Comparison of ENCODE assay signal across 1 cellular context in the genomic region with DNA sequence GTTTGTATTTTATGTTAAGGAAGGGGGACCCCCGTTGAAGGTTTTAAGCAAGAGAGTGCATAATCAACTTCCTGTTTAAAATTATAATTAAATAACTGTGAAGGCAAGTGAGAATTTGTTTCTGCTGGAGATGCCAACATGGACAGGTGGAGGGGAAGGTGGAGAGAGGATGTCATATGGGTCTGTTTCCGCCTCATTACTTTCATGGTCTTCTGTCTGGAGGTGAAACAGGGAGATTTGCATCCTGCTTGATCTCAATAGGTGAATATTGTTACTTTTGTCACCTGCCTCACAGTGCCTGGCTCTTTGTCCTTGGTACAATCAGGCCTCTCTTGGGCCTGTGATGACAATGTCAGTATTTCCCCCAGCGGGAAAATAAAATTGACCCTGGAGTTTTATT.
TF ChIP-seq lines count a peak whose summit lies in the region.

No MANE protein-coding gene starts in this region.

TF ChIP-seq in H1, 55 proteins besides CTCF, POLR2A, EP300 and RAD21 (continued from another document):
- TF ChIP-seq, protein P1, sequence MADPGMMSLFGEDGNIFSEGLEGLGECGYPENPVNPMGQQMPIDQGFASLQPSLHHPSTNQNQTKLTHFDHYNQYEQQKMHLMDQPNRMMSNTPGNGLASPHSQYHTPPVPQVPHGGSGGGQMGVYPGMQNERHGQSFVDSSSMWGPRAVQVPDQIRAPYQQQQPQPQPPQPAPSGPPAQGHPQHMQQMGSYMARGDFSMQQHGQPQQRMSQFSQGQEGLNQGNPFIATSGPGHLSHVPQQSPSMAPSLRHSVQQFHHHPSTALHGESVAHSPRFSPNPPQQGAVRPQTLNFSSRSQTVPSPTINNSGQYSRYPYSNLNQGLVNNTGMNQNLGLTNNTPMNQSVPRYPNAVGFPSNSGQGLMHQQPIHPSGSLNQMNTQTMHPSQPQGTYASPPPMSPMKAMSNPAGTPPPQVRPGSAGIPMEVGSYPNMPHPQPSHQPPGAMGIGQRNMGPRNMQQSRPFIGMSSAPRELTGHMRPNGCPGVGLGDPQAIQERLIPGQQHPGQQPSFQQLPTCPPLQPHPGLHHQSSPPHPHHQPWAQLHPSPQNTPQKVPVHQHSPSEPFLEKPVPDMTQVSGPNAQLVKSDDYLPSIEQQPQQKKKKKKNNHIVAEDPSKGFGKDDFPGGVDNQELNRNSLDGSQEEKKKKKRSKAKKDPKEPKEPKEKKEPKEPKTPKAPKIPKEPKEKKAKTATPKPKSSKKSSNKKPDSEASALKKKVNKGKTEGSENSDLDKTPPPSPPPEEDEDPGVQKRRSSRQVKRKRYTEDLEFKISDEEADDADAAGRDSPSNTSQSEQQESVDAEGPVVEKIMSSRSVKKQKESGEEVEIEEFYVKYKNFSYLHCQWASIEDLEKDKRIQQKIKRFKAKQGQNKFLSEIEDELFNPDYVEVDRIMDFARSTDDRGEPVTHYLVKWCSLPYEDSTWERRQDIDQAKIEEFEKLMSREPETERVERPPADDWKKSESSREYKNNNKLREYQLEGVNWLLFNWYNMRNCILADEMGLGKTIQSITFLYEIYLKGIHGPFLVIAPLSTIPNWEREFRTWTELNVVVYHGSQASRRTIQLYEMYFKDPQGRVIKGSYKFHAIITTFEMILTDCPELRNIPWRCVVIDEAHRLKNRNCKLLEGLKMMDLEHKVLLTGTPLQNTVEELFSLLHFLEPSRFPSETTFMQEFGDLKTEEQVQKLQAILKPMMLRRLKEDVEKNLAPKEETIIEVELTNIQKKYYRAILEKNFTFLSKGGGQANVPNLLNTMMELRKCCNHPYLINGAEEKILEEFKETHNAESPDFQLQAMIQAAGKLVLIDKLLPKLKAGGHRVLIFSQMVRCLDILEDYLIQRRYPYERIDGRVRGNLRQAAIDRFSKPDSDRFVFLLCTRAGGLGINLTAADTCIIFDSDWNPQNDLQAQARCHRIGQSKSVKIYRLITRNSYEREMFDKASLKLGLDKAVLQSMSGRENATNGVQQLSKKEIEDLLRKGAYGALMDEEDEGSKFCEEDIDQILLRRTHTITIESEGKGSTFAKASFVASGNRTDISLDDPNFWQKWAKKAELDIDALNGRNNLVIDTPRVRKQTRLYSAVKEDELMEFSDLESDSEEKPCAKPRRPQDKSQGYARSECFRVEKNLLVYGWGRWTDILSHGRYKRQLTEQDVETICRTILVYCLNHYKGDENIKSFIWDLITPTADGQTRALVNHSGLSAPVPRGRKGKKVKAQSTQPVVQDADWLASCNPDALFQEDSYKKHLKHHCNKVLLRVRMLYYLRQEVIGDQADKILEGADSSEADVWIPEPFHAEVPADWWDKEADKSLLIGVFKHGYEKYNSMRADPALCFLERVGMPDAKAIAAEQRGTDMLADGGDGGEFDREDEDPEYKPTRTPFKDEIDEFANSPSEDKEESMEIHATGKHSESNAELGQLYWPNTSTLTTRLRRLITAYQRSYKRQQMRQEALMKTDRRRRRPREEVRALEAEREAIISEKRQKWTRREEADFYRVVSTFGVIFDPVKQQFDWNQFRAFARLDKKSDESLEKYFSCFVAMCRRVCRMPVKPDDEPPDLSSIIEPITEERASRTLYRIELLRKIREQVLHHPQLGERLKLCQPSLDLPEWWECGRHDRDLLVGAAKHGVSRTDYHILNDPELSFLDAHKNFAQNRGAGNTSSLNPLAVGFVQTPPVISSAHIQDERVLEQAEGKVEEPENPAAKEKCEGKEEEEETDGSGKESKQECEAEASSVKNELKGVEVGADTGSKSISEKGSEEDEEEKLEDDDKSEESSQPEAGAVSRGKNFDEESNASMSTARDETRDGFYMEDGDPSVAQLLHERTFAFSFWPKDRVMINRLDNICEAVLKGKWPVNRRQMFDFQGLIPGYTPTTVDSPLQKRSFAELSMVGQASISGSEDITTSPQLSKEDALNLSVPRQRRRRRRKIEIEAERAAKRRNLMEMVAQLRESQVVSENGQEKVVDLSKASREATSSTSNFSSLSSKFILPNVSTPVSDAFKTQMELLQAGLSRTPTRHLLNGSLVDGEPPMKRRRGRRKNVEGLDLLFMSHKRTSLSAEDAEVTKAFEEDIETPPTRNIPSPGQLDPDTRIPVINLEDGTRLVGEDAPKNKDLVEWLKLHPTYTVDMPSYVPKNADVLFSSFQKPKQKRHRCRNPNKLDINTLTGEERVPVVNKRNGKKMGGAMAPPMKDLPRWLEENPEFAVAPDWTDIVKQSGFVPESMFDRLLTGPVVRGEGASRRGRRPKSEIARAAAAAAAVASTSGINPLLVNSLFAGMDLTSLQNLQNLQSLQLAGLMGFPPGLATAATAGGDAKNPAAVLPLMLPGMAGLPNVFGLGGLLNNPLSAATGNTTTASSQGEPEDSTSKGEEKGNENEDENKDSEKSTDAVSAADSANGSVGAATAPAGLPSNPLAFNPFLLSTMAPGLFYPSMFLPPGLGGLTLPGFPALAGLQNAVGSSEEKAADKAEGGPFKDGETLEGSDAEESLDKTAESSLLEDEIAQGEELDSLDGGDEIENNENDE (IDR thresholded peaks at IDR 0.05; ENCODE audit: insufficient replicate concordance, low read length) = no peak
- TF ChIP-seq GABPA (IDR thresholded peaks at IDR 0.05; ENCODE audit: borderline replicate concordance, insufficient read depth, low read length) (no peak), CEBPB (IDR thresholded peaks at IDR 0.05; ENCODE audit: low read depth, low read length) (no peak)
